ENCODE assay signal across 8 cellular contexts in the genomic region with DNA sequence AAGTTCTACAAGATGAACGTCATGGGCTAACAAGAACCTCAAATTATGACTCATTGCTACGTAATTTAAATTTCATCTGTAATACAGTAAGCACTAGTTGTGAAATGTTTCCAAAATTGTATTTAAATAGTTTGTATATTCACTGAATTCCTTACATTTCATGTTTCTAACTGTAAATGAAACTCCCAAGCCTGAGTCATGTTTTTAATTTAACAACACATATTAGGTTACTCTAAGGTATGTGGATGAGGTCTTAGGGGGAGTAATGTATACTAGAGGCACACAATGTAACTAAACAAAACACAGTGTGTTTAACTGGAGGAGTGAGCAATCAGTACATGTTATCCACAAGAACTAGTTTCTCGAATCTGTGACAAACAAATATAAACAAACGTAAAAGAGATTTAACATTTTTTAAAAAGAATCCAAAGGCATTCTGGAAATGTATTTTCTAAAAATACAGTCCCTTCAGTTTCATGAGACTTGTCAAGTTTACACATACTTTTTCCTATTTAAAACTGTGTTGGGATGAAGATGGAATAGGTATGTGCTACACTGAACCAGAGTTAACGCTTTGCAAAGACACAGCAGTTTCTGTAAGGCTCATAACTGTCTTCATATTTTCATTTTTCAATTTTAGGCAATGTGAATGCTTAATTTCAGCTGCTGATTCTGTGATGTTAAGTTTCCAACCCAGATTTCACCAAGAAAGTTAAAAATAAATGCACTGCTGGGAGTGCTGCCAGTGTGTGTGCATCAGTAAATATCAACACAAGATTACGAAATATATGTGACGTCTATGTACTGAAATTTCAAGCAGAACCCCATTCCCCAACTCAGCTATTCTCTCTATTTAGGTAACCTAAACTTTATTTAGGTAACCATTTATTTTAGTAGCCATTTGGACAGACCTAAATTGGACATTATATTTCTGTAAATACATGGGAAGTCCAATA. TPM values are rescaled to one million over a fixed set of nuclear protein-coding genes. Genes with fewer than 3 reads are reported as not detected.
DNase-seq lines count a peak whose midpoint lies in the region; ATAC-seq and TF ChIP-seq lines count a peak whose summit lies in the region.

No MANE protein-coding gene starts in this region.

- no peak for TF ChIP-seq POLR2A in gastroesophageal sphincter (IDR thresholded peaks at IDR 0.05)

- H3K36me3 ChIP-seq in gastroesophageal sphincter (peaks cover 0 to 15% of the 10 kb centered on the region in 2 donors), skeletal muscle satellite cell (ENCODE audit: insufficient read depth, low read length) (peaks cover 38% of the 10 kb centered on the region)

- no peaks in the 10 kb centered on the region for H3K27me3 Mint-ChIP-seq in activated T-helper 17 cell treated with anti-CD3 and anti-CD28 coated beads, Interleukin-2, amount 50 U/mL, for 72 hours

- ATAC-seq in activated T-helper 17 cell treated with anti-CD3 and anti-CD28 coated beads, Interleukin-2, amount 50 U/mL, for 72 hours (replicated peaks), result peak; percentile 29
- ATAC-seq in gastroesophageal sphincter, result peak; percentile 63

- no peak for TF ChIP-seq CTCF in gastroesophageal sphincter (IDR thresholded peaks at IDR 0.05)

- H3K4me1 ChIP-seq in gastroesophageal sphincter, result peaks cover 30 to 82% (median 40%) of the 10 kb centered on the region in 3 donors
- H3K4me1 ChIP-seq in skeletal muscle satellite cell (ENCODE audit: control insufficient read depth, insufficient read depth, low read length), result peaks cover 33% of the 10 kb centered on the region

- H3K9me3 ChIP-seq in gastroesophageal sphincter, result no peaks in the 10 kb centered on the region
- H3K9me3 ChIP-seq in skeletal muscle satellite cell (replicated peaks; ENCODE audit: low read length), result no peaks in the 10 kb centered on the region

- peak overlapping the region; percentile 77 to 97 (median 86) for H3K27ac ChIP-seq in gastroesophageal sphincter

- H3K4me3 ChIP-seq in gastroesophageal sphincter (no peak overlapping the region), skeletal muscle satellite cell (ENCODE audit: low read length) (no peak overlapping the region)

- no peak for TF ChIP-seq EP300 in gastroesophageal sphincter (IDR thresholded peaks at IDR 0.05)

- H3K4me1 Mint-ChIP-seq in activated T-helper 17 cell treated with anti-CD3 and anti-CD28 coated beads, Interleukin-2, amount 50 U/mL, for 72 hours, result peaks cover 29% of the 10 kb centered on the region

- H3K36me3 Mint-ChIP-seq in activated T-helper 17 cell treated with anti-CD3 and anti-CD28 coated beads, Interleukin-2, amount 50 U/mL, for 72 hours (ENCODE audit: low read depth), result peaks cover 96% of the 10 kb centered on the region

- 7 to 17% methylated on average over 7 of the region's 7 CpGs for WGBS in gastroesophageal sphincter (ENCODE audit: low coverage in 1 of 2), 2 donors

- peak overlapping the region; percentile 74 for H3K9ac ChIP-seq in skeletal muscle satellite cell (ENCODE audit: low read depth, low read length)

- DNase-seq in EL, result peak; percentile 92
- no peak for DNase-seq in NK-92 treated with Interleukin-12 subunit alpha and Interleukin-12 subunit beta, amount 100 ng/mL, for 24 hours (lab: John Stamatoyannopoulos, UW)
- no peak for DNase-seq in inferior parietal cortex (ENCODE audit: extremely low spot score)
- DNase-seq in NCI-H1417 treated with DMSO at 0.1 percent for 48 hours (lab: John Stamatoyannopoulos, UW), result no peak
- no peak for DNase-seq in stimulated activated CD4-positive, alpha-beta T cell treated with anti-CD3 and anti-CD28 coated beads, Interleukin-12 subunit alpha, Interleukin-12 subunit beta, amount 100 ng/mL, for 4 hours

- no peaks in the 10 kb centered on the region for H3K9me3 Mint-ChIP-seq in activated T-helper 17 cell treated with anti-CD3 and anti-CD28 coated beads, Interleukin-2, amount 50 U/mL, for 72 hours

- peak overlapping the region; percentile 39 for H3K4me3 Mint-ChIP-seq in activated T-helper 17 cell treated with anti-CD3 and anti-CD28 coated beads, Interleukin-2, amount 50 U/mL, for 72 hours

- no peaks in the 10 kb centered on the region for H3K27me3 ChIP-seq in gastroesophageal sphincter
- H3K27me3 ChIP-seq in skeletal muscle satellite cell (ENCODE audit: control insufficient read depth, insufficient read depth, low read length), result no peaks in the 10 kb centered on the region

- peak overlapping the region; percentile 74 for H3K27ac Mint-ChIP-seq in activated T-helper 17 cell treated with anti-CD3 and anti-CD28 coated beads, Interleukin-2, amount 50 U/mL, for 72 hours

- peak overlapping the region; percentile 66 for H3K4me2 ChIP-seq in skeletal muscle satellite cell (ENCODE audit: low read length)

RNA-seq across cellular contexts. Expression of gene PITPNB, which starts 52.6 kb away (rescaled TPM):
- 100 to 1,000 TPM in 1 of 2 donors, 10 to 100 TPM in 1; 86.1 to 119 TPM for total RNA-seq in activated T-helper 17 cell treated with anti-CD3 and anti-CD28 coated beads, Interleukin-2, amount 50 U/mL, for 72 hours
- 100 to 1,000 TPM in 1 of 4 donors, 10 to 100 TPM in 3; 62.8 to 103 (median 96.6) TPM for total RNA-seq in gastroesophageal sphincter
- total RNA-seq in skeletal muscle satellite cell (2012; rRNA removed), result 22.9 and 25.6 TPM in 2 replicates
